ENCODE assay signal across 8 cellular contexts in genomic region chr2:62923881-62924280, GRCh38.
"Had no signal": no experiment of that assay in that cellular context is flagged by ENCODE, and none has a peak within 500 bp of the region (broad histone marks: within the 10 kb centered on the region; RNA-seq: fewer than 3 reads in every experiment).

No MANE protein-coding gene starts in this region.

- DNase-seq: GM23248, GOT3, H9, HCEC 1CT, IMR-90, KG1 had no signal

- H3K4me3 Mint-ChIP-seq: H9 had no signal

- FAIRE-seq: K562 had no signal

- H3K27ac Mint-ChIP-seq: H9 had no signal

- H3K27ac ChIP-seq: GM23248, HL-60 had no signal

- H3K4me3 ChIP-seq: GM23248, K562 had no signal

- H3K9ac ChIP-seq: GM23248 had no signal

- ATAC-seq: K562 had no signal

- H3K4me1 Mint-ChIP-seq: H9 had no signal

- H2AFZ ChIP-seq: GM23248 had no signal
